In the genomic region with DNA sequence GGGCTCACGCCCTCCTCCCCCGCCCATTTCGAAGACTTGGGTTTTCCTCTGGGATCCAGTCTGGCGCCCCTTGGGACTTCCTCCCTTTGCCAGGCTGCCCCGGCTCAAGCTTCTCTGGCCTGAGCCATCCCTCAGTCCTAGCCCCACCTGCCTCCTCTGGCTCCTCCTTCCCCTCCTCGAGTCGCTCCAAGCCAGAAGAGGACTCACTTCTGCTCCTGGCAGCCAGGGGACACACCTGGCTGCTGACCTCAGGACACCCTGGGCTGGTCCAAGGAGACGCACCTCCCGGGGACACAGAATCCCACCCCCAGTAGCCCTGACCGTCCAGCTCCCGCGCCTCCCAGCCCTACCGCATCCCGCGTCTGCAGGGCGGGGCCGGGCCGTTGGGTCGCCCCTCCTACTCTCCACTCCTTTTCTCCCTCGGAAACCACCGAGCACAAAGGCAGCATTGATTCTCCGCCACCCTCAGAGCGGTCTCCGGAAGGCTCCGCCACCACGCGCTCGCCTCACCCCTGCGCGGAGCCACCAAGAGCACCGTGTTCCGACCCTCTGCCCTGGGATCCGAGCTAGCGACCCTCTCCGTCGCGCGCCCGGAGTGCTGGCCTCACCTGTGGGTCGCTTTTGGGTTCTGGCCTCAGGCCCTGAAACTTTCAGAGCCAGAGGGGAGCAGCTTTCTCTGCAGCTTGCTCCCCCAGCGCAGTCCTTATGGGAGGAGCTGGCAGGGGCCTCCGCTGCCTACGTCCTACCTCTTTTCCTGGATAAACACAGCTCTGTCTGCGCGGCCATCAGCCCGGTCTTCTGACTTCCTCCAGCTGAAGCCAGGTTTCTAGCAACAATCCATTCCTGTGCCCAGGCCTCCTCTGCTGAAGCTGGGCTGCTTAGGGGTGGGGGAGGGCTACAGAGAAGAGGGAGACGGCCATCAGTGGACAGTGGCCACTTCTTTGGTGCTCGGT, we compare ENCODE assay signal across 1 cellular context.
TF ChIP-seq lines count a peak whose summit lies in the region.

C2CD4D (minus strand) TSS at position 364 of the 953 bp plus-strand sequence. CDS start 831 bp downstream, outside the sequence.

TF ChIP-seq in HepG2, 621 proteins besides CTCF, POLR2A, EP300 and RAD21 (continued from another document and continues in another):
- TF ChIP-seq, protein P1, sequence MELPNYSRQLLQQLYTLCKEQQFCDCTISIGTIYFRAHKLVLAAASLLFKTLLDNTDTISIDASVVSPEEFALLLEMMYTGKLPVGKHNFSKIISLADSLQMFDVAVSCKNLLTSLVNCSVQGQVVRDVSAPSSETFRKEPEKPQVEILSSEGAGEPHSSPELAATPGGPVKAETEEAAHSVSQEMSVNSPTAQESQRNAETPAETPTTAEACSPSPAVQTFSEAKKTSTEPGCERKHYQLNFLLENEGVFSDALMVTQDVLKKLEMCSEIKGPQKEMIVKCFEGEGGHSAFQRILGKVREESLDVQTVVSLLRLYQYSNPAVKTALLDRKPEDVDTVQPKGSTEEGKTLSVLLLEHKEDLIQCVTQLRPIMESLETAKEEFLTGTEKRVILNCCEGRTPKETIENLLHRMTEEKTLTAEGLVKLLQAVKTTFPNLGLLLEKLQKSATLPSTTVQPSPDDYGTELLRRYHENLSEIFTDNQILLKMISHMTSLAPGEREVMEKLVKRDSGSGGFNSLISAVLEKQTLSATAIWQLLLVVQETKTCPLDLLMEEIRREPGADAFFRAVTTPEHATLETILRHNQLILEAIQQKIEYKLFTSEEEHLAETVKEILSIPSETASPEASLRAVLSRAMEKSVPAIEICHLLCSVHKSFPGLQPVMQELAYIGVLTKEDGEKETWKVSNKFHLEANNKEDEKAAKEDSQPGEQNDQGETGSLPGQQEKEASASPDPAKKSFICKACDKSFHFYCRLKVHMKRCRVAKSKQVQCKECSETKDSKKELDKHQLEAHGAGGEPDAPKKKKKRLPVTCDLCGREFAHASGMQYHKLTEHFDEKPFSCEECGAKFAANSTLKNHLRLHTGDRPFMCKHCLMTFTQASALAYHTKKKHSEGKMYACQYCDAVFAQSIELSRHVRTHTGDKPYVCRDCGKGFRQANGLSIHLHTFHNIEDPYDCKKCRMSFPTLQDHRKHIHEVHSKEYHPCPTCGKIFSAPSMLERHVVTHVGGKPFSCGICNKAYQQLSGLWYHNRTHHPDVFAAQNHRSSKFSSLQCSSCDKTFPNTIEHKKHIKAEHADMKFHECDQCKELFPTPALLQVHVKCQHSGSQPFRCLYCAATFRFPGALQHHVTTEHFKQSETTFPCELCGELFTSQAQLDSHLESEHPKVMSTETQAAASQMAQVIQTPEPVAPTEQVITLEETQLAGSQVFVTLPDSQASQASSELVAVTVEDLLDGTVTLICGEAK (IDR thresholded peaks at IDR 0.05) = no peak
- TF ChIP-seq, protein P1 (CRISPR knock-in tag; IDR thresholded peaks at IDR 0.05) = 0 out of 2 replicates have a peak, but pooled peaks have one; percentile 41
- TF ChIP-seq ZNF549 (CRISPR knock-in tag; IDR thresholded peaks at IDR 0.05) (no peak), FOSL2 (CRISPR knock-in tag; IDR thresholded peaks at IDR 0.05) (peak; percentile 33; the same call in 1 of the 2 replicates), AHDC1 (CRISPR knock-in tag; IDR thresholded peaks at IDR 0.05; ENCODE audit: borderline replicate concordance) (0 out of 2 replicates have a peak, but pooled peaks have one; percentile 10), ZNF605 (CRISPR knock-in tag; IDR thresholded peaks at IDR 0.05) (no peak), MATR3 (CRISPR knock-in tag; IDR thresholded peaks at IDR 0.05) (no peak), ARNTL (CRISPR knock-in tag; IDR thresholded peaks at IDR 0.05) (no peak), ZSCAN21 (CRISPR knock-in tag; IDR thresholded peaks at IDR 0.05; ENCODE audit: borderline replicate concordance) (0 out of 2 replicates have a peak, but pooled peaks have one; percentile 45), TBL1XR1 (IDR thresholded peaks at IDR 0.05; ENCODE audit: borderline replicate concordance, low read length, partially characterized antibody) (no peak), HNRNPLL (IDR thresholded peaks at IDR 0.05; ENCODE audit: low read depth, low read length, poor library complexity, severe bottlenecking) (peak; percentile 91), PHF5A (CRISPR knock-in tag; IDR thresholded peaks at IDR 0.05; ENCODE audit: low read depth, unreplicated experiment) (no peak), ZNF335 (CRISPR knock-in tag; IDR thresholded peaks at IDR 0.05) (0 out of 2 replicates have a peak, but pooled peaks have one; percentile 45), ATF1 (CRISPR knock-in tag; IDR thresholded peaks at IDR 0.05) (no peak), ZNF260 (CRISPR knock-in tag; IDR thresholded peaks at IDR 0.05; ENCODE audit: borderline replicate concordance, low read depth) (no peak), MLLT10 (CRISPR knock-in tag; IDR thresholded peaks at IDR 0.05) (no peak), RXRB (CRISPR knock-in tag; IDR thresholded peaks at IDR 0.05; ENCODE audit: borderline replicate concordance) (no peak), XRCC5 (optimal IDR thresholded peaks at IDR 0.05; ENCODE audit: low read length) (peak; percentile 58), NRL (CRISPR knock-in tag; IDR thresholded peaks at IDR 0.05; ENCODE audit: borderline replicate concordance) (peak; percentile 80), ZBTB25 (CRISPR knock-in tag; IDR thresholded peaks at IDR 0.05) (no peak), DRAP1 (CRISPR knock-in tag; IDR thresholded peaks at IDR 0.05) (0 out of 2 replicates have a peak, but pooled peaks have one; percentile 21), ZNF7 (CRISPR knock-in tag; IDR thresholded peaks at IDR 0.05) (no peak), ZNF772 (CRISPR knock-in tag; IDR thresholded peaks at IDR 0.05) (no peak)
- TF ChIP-seq, protein P2, sequence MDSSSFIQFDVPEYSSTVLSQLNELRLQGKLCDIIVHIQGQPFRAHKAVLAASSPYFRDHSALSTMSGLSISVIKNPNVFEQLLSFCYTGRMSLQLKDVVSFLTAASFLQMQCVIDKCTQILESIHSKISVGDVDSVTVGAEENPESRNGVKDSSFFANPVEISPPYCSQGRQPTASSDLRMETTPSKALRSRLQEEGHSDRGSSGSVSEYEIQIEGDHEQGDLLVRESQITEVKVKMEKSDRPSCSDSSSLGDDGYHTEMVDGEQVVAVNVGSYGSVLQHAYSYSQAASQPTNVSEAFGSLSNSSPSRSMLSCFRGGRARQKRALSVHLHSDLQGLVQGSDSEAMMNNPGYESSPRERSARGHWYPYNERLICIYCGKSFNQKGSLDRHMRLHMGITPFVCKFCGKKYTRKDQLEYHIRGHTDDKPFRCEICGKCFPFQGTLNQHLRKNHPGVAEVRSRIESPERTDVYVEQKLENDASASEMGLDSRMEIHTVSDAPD (CRISPR knock-in tag; IDR thresholded peaks at IDR 0.05) = 0 out of 2 replicates have a peak, but pooled peaks have one; percentile 48
- TF ChIP-seq, protein P3, sequence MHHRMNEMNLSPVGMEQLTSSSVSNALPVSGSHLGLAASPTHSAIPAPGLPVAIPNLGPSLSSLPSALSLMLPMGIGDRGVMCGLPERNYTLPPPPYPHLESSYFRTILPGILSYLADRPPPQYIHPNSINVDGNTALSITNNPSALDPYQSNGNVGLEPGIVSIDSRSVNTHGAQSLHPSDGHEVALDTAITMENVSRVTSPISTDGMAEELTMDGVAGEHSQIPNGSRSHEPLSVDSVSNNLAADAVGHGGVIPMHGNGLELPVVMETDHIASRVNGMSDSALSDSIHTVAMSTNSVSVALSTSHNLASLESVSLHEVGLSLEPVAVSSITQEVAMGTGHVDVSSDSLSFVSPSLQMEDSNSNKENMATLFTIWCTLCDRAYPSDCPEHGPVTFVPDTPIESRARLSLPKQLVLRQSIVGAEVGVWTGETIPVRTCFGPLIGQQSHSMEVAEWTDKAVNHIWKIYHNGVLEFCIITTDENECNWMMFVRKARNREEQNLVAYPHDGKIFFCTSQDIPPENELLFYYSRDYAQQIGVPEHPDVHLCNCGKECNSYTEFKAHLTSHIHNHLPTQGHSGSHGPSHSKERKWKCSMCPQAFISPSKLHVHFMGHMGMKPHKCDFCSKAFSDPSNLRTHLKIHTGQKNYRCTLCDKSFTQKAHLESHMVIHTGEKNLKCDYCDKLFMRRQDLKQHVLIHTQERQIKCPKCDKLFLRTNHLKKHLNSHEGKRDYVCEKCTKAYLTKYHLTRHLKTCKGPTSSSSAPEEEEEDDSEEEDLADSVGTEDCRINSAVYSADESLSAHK (CRISPR knock-in tag; IDR thresholded peaks at IDR 0.05; ENCODE audit: borderline replicate concordance) = no peak
- TF ChIP-seq, protein P4, sequence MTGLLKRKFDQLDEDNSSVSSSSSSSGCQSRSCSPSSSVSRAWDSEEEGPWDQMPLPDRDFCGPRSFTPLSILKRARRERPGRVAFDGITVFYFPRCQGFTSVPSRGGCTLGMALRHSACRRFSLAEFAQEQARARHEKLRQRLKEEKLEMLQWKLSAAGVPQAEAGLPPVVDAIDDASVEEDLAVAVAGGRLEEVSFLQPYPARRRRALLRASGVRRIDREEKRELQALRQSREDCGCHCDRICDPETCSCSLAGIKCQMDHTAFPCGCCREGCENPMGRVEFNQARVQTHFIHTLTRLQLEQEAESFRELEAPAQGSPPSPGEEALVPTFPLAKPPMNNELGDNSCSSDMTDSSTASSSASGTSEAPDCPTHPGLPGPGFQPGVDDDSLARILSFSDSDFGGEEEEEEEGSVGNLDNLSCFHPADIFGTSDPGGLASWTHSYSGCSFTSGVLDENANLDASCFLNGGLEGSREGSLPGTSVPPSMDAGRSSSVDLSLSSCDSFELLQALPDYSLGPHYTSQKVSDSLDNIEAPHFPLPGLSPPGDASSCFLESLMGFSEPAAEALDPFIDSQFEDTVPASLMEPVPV (CRISPR knock-in tag; IDR thresholded peaks at IDR 0.05) = 0 out of 2 replicates have a peak, but pooled peaks have one; percentile 76
